Comparison of ENCODE assay signal across 23 cellular contexts in genomic region chr17:50317121-50317520, GRCh38. TPM values are rescaled to one million over a fixed set of nuclear protein-coding genes. Genes with fewer than 3 reads are reported as not detected.
DNase-seq lines count a peak whose midpoint lies in the region; ATAC-seq and TF ChIP-seq lines count a peak whose summit lies in the region.
"Had no signal": no experiment of that assay in that cellular context is flagged by ENCODE, and none has a peak within 500 bp of the region (broad histone marks: within the 10 kb centered on the region; RNA-seq: fewer than 3 reads in every experiment).

No MANE protein-coding gene starts in this region.

- no peaks in the 10 kb centered on the region for H4K20me1 ChIP-seq in mammary epithelial cell (ENCODE audit: insufficient read depth, low read length)
- H4K20me1 ChIP-seq: BLaER1 had no signal

- H3K4ac ChIP-seq in mesenchymal stem cell (ENCODE audit: low read depth in 1 of 2, low read length in 2 of 2) = no peak overlapping the region

- no peak overlapping the region for H3K9ac ChIP-seq in mammary epithelial cell (ENCODE audit: insufficient read depth, low read length)
- no peak overlapping the region for H3K9ac ChIP-seq in mesenchymal stem cell (ENCODE audit: low read length)
- H3K9ac ChIP-seq: BLaER1, SK-N-SH had no signal

- dilution Hi-C loops in mammary epithelial cell (cut with HindIII; ENCODE audit: low sequenced_read_pairs) = loop anchor here (5.0 kb wide), 3 partner anchors 45 to 100 kb away; partner anchors contain the start of gene TMEM92

- no peak overlapping the region for H2BK15ac ChIP-seq in mesenchymal stem cell (ENCODE audit: low read depth, poor library complexity, severe bottlenecking)

- in situ Hi-C loops in T47D (cut with HindIII; ENCODE audit: low pct_unique_long_range_greater_than_20kb, low sequenced_read_pairs) (no loop called here), mammary epithelial cell (cut with MboI; ENCODE audit: low sequenced_read_pairs in 2 of 2) (no loop called here)

- no peak for TF ChIP-seq CTCF in mammary epithelial cell (conservative IDR thresholded peaks at IDR 0.05 in 1 of 2, IDR thresholded peaks at IDR 0.05 in 1 of 2; ENCODE audit: extremely low read depth in 1 of 2, insufficient read depth in 1 of 2, low read depth in 1 of 2, low read length in 2 of 2)

- H3K27ac ChIP-seq in mammary epithelial cell (ENCODE audit: insufficient read depth, low read depth, low read length) = no peak overlapping the region
- peak overlapping the region; percentile 73 for H3K27ac ChIP-seq in epithelial cell of prostate
- H3K27ac ChIP-seq in mesenchymal stem cell (ENCODE audit: low read length, poor library complexity, severe bottlenecking) = no peak overlapping the region
- H3K27ac ChIP-seq: BLaER1 had no signal

- H2BK5ac ChIP-seq in mesenchymal stem cell (ENCODE audit: low read depth, low read length, poor library complexity, severe bottlenecking) = no peak overlapping the region

- no peaks in the 10 kb centered on the region for H3K79me2 ChIP-seq in mammary epithelial cell (ENCODE audit: insufficient read depth, low read length)

- H3K79me1 ChIP-seq in mesenchymal stem cell (replicated peaks; ENCODE audit: low read length, poor library complexity, severe bottlenecking) = no peaks in the 10 kb centered on the region

- intact Hi-C loops in mammary epithelial cell (cut with micrococcal nuclease) = no loop called here

- no TSS peak for BruUV-seq in mammary epithelial cell (replicated peaks; lab: Mats Ljungman, UMichigan)

- no peak overlapping the region for H2BK12ac ChIP-seq in mesenchymal stem cell (ENCODE audit: low read length in 2 of 2)

- ATAC-seq in HG03108 (IDR thresholded peaks at IDR 0.05; ENCODE audit: unreplicated experiment) = no peak
- ATAC-seq: Panc1 had no signal

- no peak overlapping the region for H3K18ac ChIP-seq in mesenchymal stem cell (ENCODE audit: low read depth in 1 of 2, low read length in 2 of 2)

- 100% methylated on average over 2 of the region's 2 CpGs for WGBS in mammary epithelial cell (ENCODE audit: low coverage, missing lambda C conversion rate)
- WGBS in mesenchymal stem cell = 95% methylated on average over 2 of the region's 2 CpGs

- no peak overlapping the region for H4K91ac ChIP-seq in mesenchymal stem cell (ENCODE audit: low read length)

- H3K27me3 ChIP-seq in mammary epithelial cell (ENCODE audit: insufficient read depth, low read length) = no peaks in the 10 kb centered on the region
- peaks cover 0 to 26% of the 10 kb centered on the region in 2 experiments for H3K27me3 ChIP-seq in mesenchymal stem cell (ENCODE audit: control insufficient read depth in 1 of 2, insufficient read depth in 1 of 2, low read length in 2 of 2)
- H3K27me3 ChIP-seq: BLaER1 had no signal

- H4K8ac ChIP-seq in mesenchymal stem cell (ENCODE audit: low read length) = no peak overlapping the region

- no peaks in the 10 kb centered on the region for H3K36me3 ChIP-seq in mammary epithelial cell (ENCODE audit: insufficient read depth, low read length)
- H3K36me3 ChIP-seq in mesenchymal stem cell (ENCODE audit: control insufficient read depth in 1 of 2, insufficient read depth in 2 of 2, low read depth in 1 of 2, low read length in 2 of 2) = no peaks in the 10 kb centered on the region
- H3K36me3 ChIP-seq: BLaER1, MG63 had no signal

- H3K4me1 ChIP-seq in mammary epithelial cell (ENCODE audit: insufficient read depth, low read length) = peaks cover 33% of the 10 kb centered on the region
- peaks cover 16% of the 10 kb centered on the region for H3K4me1 ChIP-seq in mesenchymal stem cell (ENCODE audit: control insufficient read depth, insufficient read depth, low read depth, low read length)

- CTCF ChIA-PET in mammary epithelial cell (lab: Charles Lee; ENCODE audit: low non-redundant PET) = no interaction called here

- no peak overlapping the region for H2BK120ac ChIP-seq in mesenchymal stem cell (ENCODE audit: low read depth, low read length)

- H3K23ac ChIP-seq in mesenchymal stem cell (ENCODE audit: low read length in 2 of 2) = no peak overlapping the region

- no peak overlapping the region for H3K4me3 ChIP-seq in mammary epithelial cell (replicated peaks in 1 of 3; ENCODE audit: insufficient read depth in 1 of 3, low read depth in 2 of 3, low read length in 3 of 3)
- no peak overlapping the region for H3K4me3 ChIP-seq in mesenchymal stem cell (ENCODE audit: insufficient read depth in 1 of 2, low read depth in 1 of 2, low read length in 2 of 2)
- H3K4me3 ChIP-seq: BLaER1, MG63 had no signal

- peak overlapping the region; percentile 63 for H2AK5ac ChIP-seq in mesenchymal stem cell (ENCODE audit: low read length, severe bottlenecking)

- H3K4me2 ChIP-seq in mammary epithelial cell (ENCODE audit: insufficient read depth, low read depth, low read length) (no peak overlapping the region), mesenchymal stem cell (ENCODE audit: low read length, poor library complexity, severe bottlenecking) (no peak overlapping the region)
- H3K4me2 ChIP-seq: BLaER1, SK-N-SH had no signal

- H3K14ac ChIP-seq in mesenchymal stem cell (ENCODE audit: low read length in 2 of 2) = no peak overlapping the region

- no peak overlapping the region for H2AFZ ChIP-seq in mammary epithelial cell (ENCODE audit: low read depth, low read length)
- H2AFZ ChIP-seq in mesenchymal stem cell (ENCODE audit: low read depth, low read length) = no peak overlapping the region

- H3K9me3 ChIP-seq in mammary epithelial cell (replicated peaks; ENCODE audit: insufficient read depth, low read length) (no peaks in the 10 kb centered on the region), mesenchymal stem cell (ENCODE audit: control insufficient read depth, low read length) (no peaks in the 10 kb centered on the region)
- H3K9me3 ChIP-seq: BLaER1, MG63, SK-N-SH had no signal

- DNase-seq in T47D (ENCODE audit: low read depth in 1 of 2, low spot score in 1 of 2) = peak; percentile 49 to 98
- no peak for DNase-seq in mammary epithelial cell
- no peak for DNase-seq in epithelial cell of prostate (ENCODE audit: low read depth, low spot score)
- no peak for DNase-seq in mesenchymal stem cell
- DNase-seq in activated T-cell treated with anti-CD3 and anti-CD28 coated beads for 4 hours = no peak
- DNase-seq in NCI-H2196 (lab: John Stamatoyannopoulos, UW; ENCODE audit: unreplicated experiment) = no peak
- DNase-seq: CD4-positive, CD25-positive, alpha-beta regulatory T cell; H7; IMR-90; KG1; MG63; NCI-H1105 treated with DMSO at 0.1 percent for 48 hours; NCI-H146; NCI-H1930; NCI-H2107; NCI-H2227 treated with DMSO at 0.1 percent for 48 hours; NCI-H510A; NCI-H69; SHP77 treated with DMSO at 0.1 percent for 48 hours; SK-N-SH had no signal

RNA-seq across cellular contexts. Expression of gene XYLT2, which starts 28.8 kb away (rescaled TPM):
- 10 to 100 TPM; 46.3 to 78.3 TPM for total RNA-seq in mammary epithelial cell
- polyA plus RNA-seq in mammary epithelial cell = 26.3 TPM
- polyA minus RNA-seq in mammary epithelial cell = 40.8 TPM
- 27.9 TPM for polyA plus RNA-seq in mesenchymal stem cell (2013, experiment 1 of 2)
- 27.6 TPM for polyA plus RNA-seq in mesenchymal stem cell (2013, experiment 2 of 2)

RNA-seq across cellular contexts. Expression of gene TMEM92, which starts 42.9 kb away (rescaled TPM):
- total RNA-seq in mammary epithelial cell = under 1 TPM in 1 of 2 donors, not detected in 1; under 0.01 TPM
- polyA plus RNA-seq in mammary epithelial cell = 1.3 TPM
- polyA minus RNA-seq in mammary epithelial cell = 3.0 TPM
- 0.86 TPM for polyA plus RNA-seq in mesenchymal stem cell (2013, experiment 1 of 2)
- polyA plus RNA-seq in mesenchymal stem cell (2013, experiment 2 of 2) = 0.62 TPM
- total RNA-seq: CD4-positive, CD25-positive, alpha-beta regulatory T cell had no signal
- polyA plus RNA-seq: CD4-positive, CD25-positive, alpha-beta regulatory T cell had no signal

RNA-seq across cellular contexts. Expression of gene MRPL27, which starts 55.9 kb away (rescaled TPM):
- total RNA-seq in mammary epithelial cell = 10 to 100 TPM; 43.5 to 73.5 TPM
- polyA plus RNA-seq in mammary epithelial cell = 184 TPM
- polyA minus RNA-seq in mammary epithelial cell = 106 TPM
- polyA plus RNA-seq in mesenchymal stem cell (2013, experiment 1 of 2) = 75.2 TPM
- polyA plus RNA-seq in mesenchymal stem cell (2013, experiment 2 of 2) = 75.5 TPM

RNA-seq across cellular contexts. Expression of gene EME1, which starts 55.9 kb away (rescaled TPM):
- 1 to 10 TPM in 1 of 2 donors, under 1 TPM in 1; 0.17 to 8.0 TPM for total RNA-seq in mammary epithelial cell
- 9.2 TPM for polyA plus RNA-seq in mammary epithelial cell
- 1.9 TPM for polyA minus RNA-seq in mammary epithelial cell
- polyA plus RNA-seq in mesenchymal stem cell (2013, experiment 1 of 2) = 1.1 TPM
- polyA plus RNA-seq in mesenchymal stem cell (2013, experiment 2 of 2) = 1.1 TPM

Comparison
In these comparisons a context has a peak if more than half of its experiments do, and no peak if none do; other contexts are left out.
1. DNase-seq: peak in T47D (2 of 2); none in mammary epithelial cell (single experiment), epithelial cell of prostate (single experiment), mesenchymal stem cell (single experiment), activated T-cell treated with anti-CD3 and anti-CD28 coated beads for 4 hours (single experiment) and NCI-H2196 (single experiment).